10 cellular contexts compared by ENCODE assay signal in the genomic region with DNA sequence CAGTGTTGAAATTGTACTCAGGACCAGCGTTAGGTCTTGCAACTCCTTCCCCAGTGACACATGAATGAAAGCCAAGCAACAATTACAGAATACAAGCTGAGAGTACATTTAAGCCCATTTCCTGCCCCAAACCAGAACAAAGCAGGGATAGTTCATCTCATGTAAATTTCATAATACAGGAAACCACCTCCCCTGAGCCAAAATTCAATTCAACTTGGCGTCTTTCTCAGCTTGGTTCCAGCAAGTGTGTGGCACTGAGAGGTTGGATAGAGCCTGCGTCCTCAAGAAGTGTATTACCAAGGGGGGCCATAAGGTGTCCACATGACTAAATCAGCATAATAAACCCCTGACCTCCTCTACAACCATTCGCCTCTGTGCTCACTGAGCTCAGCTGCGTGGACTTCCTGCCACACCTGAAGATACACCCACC.
DNase-seq lines count a peak whose midpoint lies in the region; ATAC-seq and TF ChIP-seq lines count a peak whose summit lies in the region.
"Had no signal": no experiment of that assay in that cellular context is flagged by ENCODE, and none has a peak within 500 bp of the region (broad histone marks: within the 10 kb centered on the region; RNA-seq: fewer than 3 reads in every experiment).

No MANE protein-coding gene starts in this region.

- H3K36me3 ChIP-seq in suprapubic skin: no peaks in the 10 kb centered on the region
- H3K36me3 ChIP-seq: SJCRH30 had no signal

- H3K4me1 Mint-ChIP-seq in CD14-positive monocyte: peaks cover 65% of the 10 kb centered on the region
- peaks cover 67% of the 10 kb centered on the region for H3K4me1 Mint-ChIP-seq in activated T-helper 2 cell treated with anti-CD3 and anti-CD28 coated beads, Interferon-gamma antibody, Interleukin-2, Interleukin-4, amounts not matched to agents 10 μg/mL and 5 μg/mL and 100 μg/mL, durations not matched to agents 14 hours and 24 hours and 36 hours (ENCODE audit: low read depth)

- peak overlapping the region; percentile 43 to 66 for H3K4me3 Mint-ChIP-seq in CD14-positive monocyte
- H3K4me3 Mint-ChIP-seq in activated T-helper 2 cell treated with anti-CD3 and anti-CD28 coated beads, Interferon-gamma antibody, Interleukin-2, Interleukin-4, amounts not matched to agents 10 μg/mL and 5 μg/mL and 100 μg/mL, durations not matched to agents 14 hours and 24 hours and 36 hours (ENCODE audit: low read depth): peak overlapping the region; percentile 47

- peak overlapping the region in 6 of 7 donors; percentile 55 to 88 (median 60) for H3K27ac Mint-ChIP-seq in CD14-positive monocyte
- peak overlapping the region; percentile 87 for H3K27ac Mint-ChIP-seq in activated T-helper 2 cell treated with anti-CD3 and anti-CD28 coated beads, Interferon-gamma antibody, Interleukin-2, Interleukin-4, amounts not matched to agents 10 μg/mL and 5 μg/mL and 100 μg/mL, durations not matched to agents 14 hours and 24 hours and 36 hours

- H3K27ac ChIP-seq in foreskin keratinocyte (no peak overlapping the region), suprapubic skin (no peak overlapping the region)
- H3K27ac ChIP-seq: SJCRH30 had no signal

- H3K4me1 ChIP-seq in foreskin keratinocyte (peaks cover 3% of the 10 kb centered on the region), suprapubic skin (peaks cover 4% of the 10 kb centered on the region)
- H3K4me1 ChIP-seq: SJCRH30 had no signal

- H3K9me3 ChIP-seq in suprapubic skin: no peaks in the 10 kb centered on the region
- H3K9me3 ChIP-seq: SJCRH30 had no signal

- H3K4me3 ChIP-seq in suprapubic skin: no peak overlapping the region
- H3K4me3 ChIP-seq: SJCRH30 had no signal

- no peak for TF ChIP-seq POLR2A in suprapubic skin (IDR thresholded peaks at IDR 0.05)

- H3K36me3 Mint-ChIP-seq in CD14-positive monocyte: peaks cover 0 to 2% of the 10 kb centered on the region in 2 donors
- H3K36me3 Mint-ChIP-seq in activated T-helper 2 cell treated with anti-CD3 and anti-CD28 coated beads, Interferon-gamma antibody, Interleukin-2, Interleukin-4, amounts not matched to agents 10 μg/mL and 5 μg/mL and 100 μg/mL, durations not matched to agents 14 hours and 24 hours and 36 hours (ENCODE audit: low read depth): no peaks in the 10 kb centered on the region

- ATAC-seq in foreskin keratinocyte: peak; percentile 59
- no peak for ATAC-seq in HG03442 (IDR thresholded peaks at IDR 0.05; ENCODE audit: unreplicated experiment)

- DNase-seq in CD14-positive monocyte (ENCODE audit: low spot score) (no peak), M059J (ENCODE audit: low read depth) (peak; percentile 18), foreskin keratinocyte (peak in 1 of 2 donors; percentile 41), Kasumi-1 (lab: John Stamatoyannopoulos, UW) (no peak), UCSD-AML1 (lab: John Stamatoyannopoulos, UW; ENCODE audit: unreplicated experiment) (no peak), suprapubic skin (ENCODE audit: low spot score in 2 of 2) (no peak)
- DNase-seq in activated T-helper 2 cell treated with anti-CD3 and anti-CD28 coated beads, Interferon-gamma antibody, Interleukin-2, Interleukin-4, amounts not matched to agents 10 μg/mL and 5 μg/mL and 100 μg/mL, durations not matched to agents 14 hours and 24 hours and 36 hours (ENCODE audit: low spot score): peak; percentile 36
- DNase-seq: NCI-H187 treated with DMSO at 0.1 percent for 48 hours, SJCRH30 had no signal

- TF ChIP-seq CTCF in CD14-positive monocyte (IDR thresholded peaks at IDR 0.05): no peak
- TF ChIP-seq CTCF in foreskin keratinocyte (conservative IDR thresholded peaks at IDR 0.05): no peak
- no peak for TF ChIP-seq CTCF in suprapubic skin (IDR thresholded peaks at IDR 0.05)

- H3K9me3 Mint-ChIP-seq in CD14-positive monocyte: no peaks in the 10 kb centered on the region
- no peaks in the 10 kb centered on the region for H3K9me3 Mint-ChIP-seq in activated T-helper 2 cell treated with anti-CD3 and anti-CD28 coated beads, Interferon-gamma antibody, Interleukin-2, Interleukin-4, amounts not matched to agents 10 μg/mL and 5 μg/mL and 100 μg/mL, durations not matched to agents 14 hours and 24 hours and 36 hours

- peaks cover 0 to 6% (median 1%) of the 10 kb centered on the region in 3 donors for H3K27me3 Mint-ChIP-seq in CD14-positive monocyte (ENCODE audit: low read depth in 3 of 3)
- H3K27me3 Mint-ChIP-seq in activated T-helper 2 cell treated with anti-CD3 and anti-CD28 coated beads, Interferon-gamma antibody, Interleukin-2, Interleukin-4, amounts not matched to agents 10 μg/mL and 5 μg/mL and 100 μg/mL, durations not matched to agents 14 hours and 24 hours and 36 hours (ENCODE audit: low read depth): no peaks in the 10 kb centered on the region

- no peaks in the 10 kb centered on the region for H3K27me3 ChIP-seq in foreskin keratinocyte
- H3K27me3 ChIP-seq in suprapubic skin: no peaks in the 10 kb centered on the region
- H3K27me3 ChIP-seq: SJCRH30 had no signal

- intact Hi-C loops in CD14-positive monocyte (cut with micrococcal nuclease): loop anchor here in 1 of 2 donors (2.0 kb wide), 1 partner anchor 55 kb away; no protein-coding TSS in a partner anchor
- intact Hi-C loops in activated T-helper 2 cell treated with anti-CD3 and anti-CD28 coated beads, Interferon-gamma antibody, Interleukin-2, Interleukin-4, amounts not matched to agents 10 μg/mL and 5 μg/mL and 100 μg/mL, durations not matched to agents 14 hours and 24 hours and 36 hours (cut with micrococcal nuclease): loop anchor here (1.0 kb wide), 2 partner anchors 20 to 30 kb away; no protein-coding TSS in a partner anchor

- WGBS in suprapubic skin: 34% methylated on average over 5 of the region's 5 CpGs

- TF ChIP-seq EP300 in suprapubic skin (IDR thresholded peaks at IDR 0.05): no peak

Comparison
In these comparisons a context has a peak if more than half of its experiments do, and no peak if none do; other contexts are left out.
1. DNase-seq: peak in M059J (single experiment) and activated T-helper 2 cell treated with anti-CD3 and anti-CD28 coated beads, Interferon-gamma antibody, Interleukin-2, Interleukin-4, amounts not matched to agents 10 μg/mL and 5 μg/mL and 100 μg/mL, durations not matched to agents 14 hours and 24 hours and 36 hours (single experiment); none in CD14-positive monocyte (single experiment), Kasumi-1 (0 of 2), UCSD-AML1 (single experiment) and suprapubic skin (0 of 2).